7 cellular contexts compared by ENCODE assay signal in the genomic region with DNA sequence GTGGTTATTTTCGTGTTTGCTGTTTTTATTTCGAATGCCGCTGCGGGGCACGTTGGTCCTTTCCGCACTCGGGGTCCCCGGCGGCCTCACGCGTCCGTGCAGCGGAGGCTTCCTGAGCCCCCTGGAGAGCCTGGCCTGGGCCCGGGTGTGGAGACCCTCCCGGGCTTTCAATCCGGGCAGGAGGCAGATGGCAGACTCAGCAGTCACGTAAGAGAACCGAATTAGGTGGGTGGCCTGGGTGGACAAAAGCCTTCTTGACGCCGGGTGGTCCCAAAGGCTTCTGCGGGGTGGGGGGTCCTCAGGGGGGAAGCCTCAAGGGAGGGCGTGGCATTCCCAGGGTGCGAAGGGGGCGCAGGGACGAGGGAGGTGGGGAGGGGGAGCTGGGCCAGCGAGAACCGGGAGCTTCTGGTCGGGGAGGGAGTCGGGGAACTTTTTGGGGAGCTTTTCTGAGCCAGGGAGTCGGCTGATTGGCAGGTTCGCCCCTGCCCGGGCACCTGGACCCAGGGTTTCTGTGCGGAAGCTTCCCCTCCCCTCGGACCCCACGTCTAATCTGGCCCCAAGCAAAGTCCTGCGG. TPM values are rescaled to one million over a fixed set of nuclear protein-coding genes. Genes with fewer than 3 reads are reported as not detected.
A peak's percentile ranks its signal among the peaks of the same experiment; 100 is the strongest.
DNase-seq lines count a peak whose midpoint lies in the region; ATAC-seq, FAIRE-seq and TF ChIP-seq lines count a peak whose summit lies in the region.
"Had no signal": no experiment of that assay in that cellular context is flagged by ENCODE, and none has a peak within 500 bp of the region (broad histone marks: within the 10 kb centered on the region; RNA-seq: fewer than 3 reads in every experiment).

No MANE protein-coding gene starts in this region.

- H3K27me3 ChIP-seq in bronchial epithelial cell (ENCODE audit: control insufficient read depth, insufficient read depth, low read length) (peaks cover 2% of the 10 kb centered on the region), osteoblast (ENCODE audit: insufficient read depth, low read length) (peaks cover 50% of the 10 kb centered on the region)

- CTCF ChIA-PET in HEK293T (lab: Yijun Ruan, JAX), result interaction anchor here (0.6 to 1.0 kb wide), 2 partner anchors 17 to 58 kb away, joined by 3 read pairs; no protein-coding TSS in a partner anchor

- POLR2A ChIA-PET in HEK293T (lab: Yijun Ruan, JAX), result interaction anchor here (0.9 to 2.6 kb wide), 9 partner anchors 12 to 78 kb away, joined by 3 to 12 read pairs (median 5); a partner anchor contains a TSS

- H2AFZ ChIP-seq in osteoblast (ENCODE audit: low read length), result peak overlapping the region; percentile 35

- peaks cover 3% of the 10 kb centered on the region for H4K20me1 ChIP-seq in osteoblast (ENCODE audit: insufficient read depth, low read length)

- H3K4me3 ChIP-seq in bronchial epithelial cell (ENCODE audit: low read depth, low read length), result peak overlapping the region; percentile 72
- H3K4me3 ChIP-seq in osteoblast (ENCODE audit: insufficient read depth, low read length), result peak overlapping the region; percentile 60

- H3K27ac ChIP-seq in osteoblast (ENCODE audit: low read depth, low read length), result no peak overlapping the region

- H3K36me3 ChIP-seq in bronchial epithelial cell (ENCODE audit: control insufficient read depth, insufficient read depth, low read length) (no peaks in the 10 kb centered on the region), osteoblast (ENCODE audit: insufficient read depth, low read length) (no peaks in the 10 kb centered on the region)

- H3K79me2 ChIP-seq in osteoblast (ENCODE audit: insufficient read depth, low read length), result no peaks in the 10 kb centered on the region

- DNase-seq in HEK293T (ENCODE audit: extremely low spot score) (no peak), bronchial epithelial cell (ENCODE audit: low read depth) (no peak), osteoblast (ENCODE audit: insufficient read length, low spot score, missing footprints) (peak; percentile 90), SW480 (ENCODE audit: low spot score) (no peak)
- no peak for DNase-seq in stimulated activated naive CD4-positive, alpha-beta T cell treated with Interleukin-2 at 50 U/mL for 16 hours (lab: John Stamatoyannopoulos, UW)

- no peaks in the 10 kb centered on the region for H3K9me3 ChIP-seq in osteoblast (ENCODE audit: low read depth, low read length)
- H3K9me3 ChIP-seq: mucosa of descending colon had no signal

- no peak for FAIRE-seq in bronchial epithelial cell (lab: Jason Lieb, UNC)

- H3K4me2 ChIP-seq in osteoblast (ENCODE audit: insufficient read depth, low read length), result peak overlapping the region; percentile 59

- ATAC-seq in HG02759 (IDR thresholded peaks at IDR 0.05; ENCODE audit: unreplicated experiment), result no peak

- peaks cover 4% of the 10 kb centered on the region for H3K4me1 ChIP-seq in osteoblast (ENCODE audit: insufficient read depth, low read length)

- TF ChIP-seq CTCF in bronchial epithelial cell (IDR thresholded peaks at IDR 0.05; ENCODE audit: insufficient read depth, low read length, severe bottlenecking) (no peak), osteoblast (IDR thresholded peaks at IDR 0.05; ENCODE audit: extremely low read depth, low read depth, low read length) (no peak)

TF ChIP-seq in HEK293T, 16 proteins besides CTCF, POLR2A, EP300 and RAD21:
- TF ChIP-seq ARNT (IDR thresholded peaks at IDR 0.05), result no peak
- peak; percentile 50; the same call in 1 of the 2 replicates for TF ChIP-seq L3MBTL2 (conservative IDR thresholded peaks at IDR 0.05)
- no peak for TF ChIP-seq ELF4 (IDR thresholded peaks at IDR 0.05)
- TF ChIP-seq, protein P1, sequence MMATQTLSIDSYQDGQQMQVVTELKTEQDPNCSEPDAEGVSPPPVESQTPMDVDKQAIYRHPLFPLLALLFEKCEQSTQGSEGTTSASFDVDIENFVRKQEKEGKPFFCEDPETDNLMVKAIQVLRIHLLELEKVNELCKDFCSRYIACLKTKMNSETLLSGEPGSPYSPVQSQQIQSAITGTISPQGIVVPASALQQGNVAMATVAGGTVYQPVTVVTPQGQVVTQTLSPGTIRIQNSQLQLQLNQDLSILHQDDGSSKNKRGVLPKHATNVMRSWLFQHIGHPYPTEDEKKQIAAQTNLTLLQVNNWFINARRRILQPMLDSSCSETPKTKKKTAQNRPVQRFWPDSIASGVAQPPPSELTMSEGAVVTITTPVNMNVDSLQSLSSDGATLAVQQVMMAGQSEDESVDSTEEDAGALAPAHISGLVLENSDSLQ (IDR thresholded peaks at IDR 0.05), result peak; percentile 59

RNA-seq across cellular contexts. Expression of a gene that starts 1.2 kb away (rescaled TPM):
- 42.6 and 83.5 TPM in 2 replicates for total RNA-seq in bronchial epithelial cell
- total RNA-seq in osteoblast, result 0.29 and 0.72 TPM in 2 replicates

RNA-seq across cellular contexts. Expression of a gene that starts 12.2 kb away (rescaled TPM):
- total RNA-seq in bronchial epithelial cell (18.2 and 25.7 TPM in 2 replicates), osteoblast (55.4 and 90.5 TPM in 2 replicates)

RNA-seq across cellular contexts. Expression of a gene that starts 18.8 kb away (rescaled TPM):
- 117 and 132 TPM in 2 replicates for total RNA-seq in bronchial epithelial cell
- total RNA-seq in osteoblast, result 14.7 and 30.0 TPM in 2 replicates

RNA-seq across cellular contexts. Expression of a gene that starts 19.3 kb away (rescaled TPM):
- total RNA-seq in bronchial epithelial cell, result under 0.01 TPM in 1 of 2 replicates, not detected in the other
- not detected in 2 replicates for total RNA-seq in osteoblast

RNA-seq across cellular contexts. Expression of a gene that starts 34.9 kb away (rescaled TPM):
- total RNA-seq in bronchial epithelial cell, result 1.6 and 5.4 TPM in 2 replicates
- 0.36 and 0.88 TPM in 2 replicates for total RNA-seq in osteoblast

Comparison
In these comparisons a context has a peak if more than half of its experiments do, and no peak if none do; other contexts are left out.
1. RNA of a gene that starts 1.2 kb away (total RNA-seq): 42.6 to 83.5 TPM in bronchial epithelial cell; 0.29 to 0.72 TPM in osteoblast; every median in the first group is over 10 times any median in the second.